Comparison of ENCODE assay signal across 8 cellular contexts in genomic region chr1:74652711-74653131, GRCh38.
DNase-seq lines count a peak whose midpoint lies in the region; ATAC-seq lines count a peak whose summit lies in the region.

No MANE protein-coding gene starts in this region.

- DNase-seq in NCI-H510A treated with DMSO at 0.1 percent for 48 hours (lab: John Stamatoyannopoulos, UW) (peak; percentile 68), hepatic stellate cell (ENCODE audit: low spot score) (peak; percentile 4), NCI-H187 (lab: John Stamatoyannopoulos, UW) (no peak), NCI-H526 (lab: John Stamatoyannopoulos, UW) (no peak), NCI-H1436 (lab: John Stamatoyannopoulos, UW) (no peak), activated gamma-delta T cell (lab: John Stamatoyannopoulos, UW) (no peak)

- ATAC-seq in GM18519 (IDR thresholded peaks at IDR 0.05; ENCODE audit: low FRiP score, unreplicated experiment) (peak; percentile 97), HG02759 (IDR thresholded peaks at IDR 0.05; ENCODE audit: unreplicated experiment) (peak; percentile 98)

Comparison
In these comparisons a context has a peak if more than half of its experiments do, and no peak if none do; other contexts are left out.
1. DNase-seq: peak in NCI-H510A treated with DMSO at 0.1 percent for 48 hours (single experiment) and hepatic stellate cell (single experiment); none in NCI-H187 (0 of 2), NCI-H526 (0 of 2), NCI-H1436 (single experiment) and activated gamma-delta T cell (single experiment).